Comparison of ENCODE assay signal across 7 cellular contexts in the genomic region with DNA sequence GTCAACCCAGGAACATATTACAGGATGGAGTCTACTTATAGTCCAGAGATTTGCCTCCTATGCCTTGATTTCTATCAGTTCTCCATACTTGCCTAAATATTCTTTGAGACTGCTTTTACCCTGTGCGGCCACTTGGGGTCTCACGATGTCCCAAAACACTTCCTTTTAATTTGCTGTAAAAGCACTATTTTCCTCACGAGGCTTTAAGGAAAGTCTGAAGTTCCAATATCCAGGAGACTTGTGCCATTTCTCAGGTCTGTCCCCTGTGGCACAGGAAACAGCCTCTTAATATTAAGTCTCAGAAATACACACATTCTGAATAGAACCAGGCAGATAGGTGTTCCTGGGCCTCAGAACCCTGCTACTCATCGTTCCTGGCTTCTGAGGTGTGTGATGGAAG.
DNase-seq lines count a peak whose midpoint lies in the region; ATAC-seq and TF ChIP-seq lines count a peak whose summit lies in the region.

No MANE protein-coding gene starts in this region.

- no peaks in the 10 kb centered on the region for H3K9me3 ChIP-seq in hepatocyte (ENCODE audit: low read depth)
- H3K9me3 ChIP-seq in stomach: no peaks in the 10 kb centered on the region

- H3K4me3 Mint-ChIP-seq in activated naive CD8-positive, alpha-beta T cell treated with anti-CD3 and anti-CD28 coated beads for 36 hours: no peak overlapping the region

- DNase-seq in EL: peak; percentile 34
- peak; percentile 3 for DNase-seq in activated naive CD8-positive, alpha-beta T cell treated with anti-CD3 and anti-CD28 coated beads for 36 hours
- DNase-seq in hepatocyte (ENCODE audit: low spot score): peak; percentile 35
- no peak for DNase-seq in stomach

- H3K27ac Mint-ChIP-seq in activated naive CD8-positive, alpha-beta T cell treated with anti-CD3 and anti-CD28 coated beads for 36 hours: no peak overlapping the region

- ATAC-seq in GM19455 (IDR thresholded peaks at IDR 0.05; ENCODE audit: unreplicated experiment): peak; percentile 53
- ATAC-seq in HG02981 (IDR thresholded peaks at IDR 0.05; ENCODE audit: unreplicated experiment): no peak

- intact Hi-C loops in stomach (cut with DNase I; ENCODE audit: low total_unique reads): loop anchor here (10.0 kb wide), 1 partner anchor 221 kb away; no protein-coding TSS in a partner anchor

- H3K4me1 Mint-ChIP-seq in activated naive CD8-positive, alpha-beta T cell treated with anti-CD3 and anti-CD28 coated beads for 36 hours: no peaks in the 10 kb centered on the region

- H3K4me3 ChIP-seq in hepatocyte (no peak overlapping the region), stomach (no peak overlapping the region)

- no peaks in the 10 kb centered on the region for H3K27me3 Mint-ChIP-seq in activated naive CD8-positive, alpha-beta T cell treated with anti-CD3 and anti-CD28 coated beads for 36 hours

- H3K27me3 ChIP-seq in hepatocyte (no peaks in the 10 kb centered on the region), stomach (no peaks in the 10 kb centered on the region)

- H3K36me3 Mint-ChIP-seq in activated naive CD8-positive, alpha-beta T cell treated with anti-CD3 and anti-CD28 coated beads for 36 hours: peaks cover 5% of the 10 kb centered on the region

- no peaks in the 10 kb centered on the region for H3K79me2 ChIP-seq in hepatocyte

- TF ChIP-seq CTCF in LNCAP (IDR thresholded peaks at IDR 0.05) (peak; percentile 53), hepatocyte (IDR thresholded peaks at IDR 0.05; ENCODE audit: poor library complexity) (peak; percentile 52), stomach (IDR thresholded peaks at IDR 0.05) (peak in 5 of 7 experiments; percentile 5 to 68 (median 41))

- H3K4me1 ChIP-seq in hepatocyte (ENCODE audit: insufficient read depth) (no peaks in the 10 kb centered on the region), stomach (peaks cover 0 to 5% (median 0%) of the 10 kb centered on the region in 4 donors)

- no peak overlapping the region for H3K4me2 ChIP-seq in hepatocyte

- H3K27ac ChIP-seq in hepatocyte (no peak overlapping the region), stomach (peak overlapping the region in 1 of 5 donors; percentile 8)

- no peak overlapping the region for H2AFZ ChIP-seq in hepatocyte

- TF ChIP-seq EP300 in stomach (IDR thresholded peaks at IDR 0.05): no peak

- WGBS in hepatocyte (ENCODE audit: low lambda C conversion rate, missing lambda C conversion rate): 22% methylated on average over 4 of the region's 4 CpGs
- 14 to 29% (median 20%) methylated on average over 4 of the region's 4 CpGs for WGBS in stomach, 5 donors

- H3K36me3 ChIP-seq in hepatocyte (replicated peaks; ENCODE audit: insufficient read depth, low read depth): no peaks in the 10 kb centered on the region
- peaks cover 0 to 4% (median 2%) of the 10 kb centered on the region in 4 donors for H3K36me3 ChIP-seq in stomach

- no peaks in the 10 kb centered on the region for H4K20me1 ChIP-seq in hepatocyte (ENCODE audit: insufficient read depth, poor library complexity, severe bottlenecking)

- no peaks in the 10 kb centered on the region for H3K9me2 ChIP-seq in hepatocyte (replicated peaks; ENCODE audit: insufficient read depth)

- no peaks in the 10 kb centered on the region for H3K9me3 Mint-ChIP-seq in activated naive CD8-positive, alpha-beta T cell treated with anti-CD3 and anti-CD28 coated beads for 36 hours

- no peak for TF ChIP-seq POLR2A in stomach (IDR thresholded peaks at IDR 0.05)
